ENCODE assay signal across 7 cellular contexts in genomic region chrX:117843749-117844148, GRCh38.
"Had no signal": no experiment of that assay in that cellular context is flagged by ENCODE, and none has a peak within 500 bp of the region (broad histone marks: within the 10 kb centered on the region; RNA-seq: fewer than 3 reads in every experiment).

No MANE protein-coding gene starts in this region.

- H3K4me3 ChIP-seq: GM23338 had no signal

- H2AFZ ChIP-seq: GM23338 had no signal

- ATAC-seq: GM23338 had no signal

- H3K4me2 ChIP-seq: GM23338 had no signal

- FAIRE-seq: H1, H54, HTR-8/SVneo had no signal

- DNase-seq: H9, HCEC 1CT, KG1 had no signal
